In the genomic region with DNA sequence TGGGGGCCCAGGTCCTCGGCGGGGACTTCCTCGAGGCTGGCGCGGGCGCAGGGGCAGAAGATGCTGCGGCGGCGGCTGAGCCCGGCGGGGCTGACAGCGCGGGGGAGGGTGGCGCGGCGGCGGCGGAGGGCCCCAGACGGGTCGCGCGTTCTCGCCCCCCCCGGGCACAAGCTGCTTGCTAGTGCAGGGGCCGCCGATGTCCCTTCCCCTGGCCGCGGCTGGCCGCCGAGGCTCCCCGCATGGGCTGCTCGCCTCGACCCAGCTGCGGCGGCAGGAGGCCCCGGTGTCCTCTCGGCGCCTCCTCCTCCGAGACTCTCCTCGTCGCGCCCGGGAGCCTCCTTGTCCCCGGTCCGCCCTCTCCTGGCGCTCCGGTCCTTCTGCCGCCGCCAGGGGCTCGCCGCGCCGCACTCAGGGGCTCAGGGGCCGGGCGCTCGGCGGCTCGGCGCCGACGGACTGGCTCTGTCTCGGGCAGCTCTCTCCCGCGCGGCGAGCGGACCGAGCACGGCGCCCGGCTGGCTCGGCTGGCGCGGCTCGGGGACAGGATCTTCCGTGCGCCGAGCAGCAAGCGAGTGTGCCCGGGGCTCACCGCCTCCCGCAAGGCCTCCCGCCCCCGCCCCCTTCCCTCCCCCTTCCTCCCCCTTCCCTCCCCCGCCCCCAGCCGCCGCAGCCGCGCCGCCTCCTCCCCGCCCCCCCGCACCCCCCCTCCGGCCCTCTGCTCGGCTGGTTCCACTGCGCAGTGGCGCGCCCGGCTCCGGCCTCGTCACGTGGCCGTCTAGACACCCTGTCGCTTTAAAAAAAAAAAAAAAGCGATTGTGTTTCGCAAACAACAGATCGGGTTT, we compare ENCODE assay signal across 8 cellular contexts. TPM values are rescaled to one million over a fixed set of nuclear protein-coding genes. Genes with fewer than 3 reads are reported as not detected.
DNase-seq lines count a peak whose midpoint lies in the region; ATAC-seq and TF ChIP-seq lines count a peak whose summit lies in the region.

No MANE protein-coding gene starts in this region.

- peak overlapping the region; percentile 91 to 99 (median 96) for H3K4me3 Mint-ChIP-seq in CD8-positive, alpha-beta memory T cell
- H3K4me3 Mint-ChIP-seq in endodermal cell, result peak overlapping the region; percentile 99

- no peaks in the 10 kb centered on the region for H3K9me3 ChIP-seq in CD8-positive, alpha-beta memory T cell (ENCODE audit: low read length)
- no peaks in the 10 kb centered on the region for H3K9me3 ChIP-seq in NT2/D1 (ENCODE audit: insufficient read depth, low read length)
- H3K9me3 ChIP-seq in endodermal cell (ENCODE audit: control insufficient read depth, low read length), result no peaks in the 10 kb centered on the region
- H3K9me3 ChIP-seq in mesodermal cell (ENCODE audit: control insufficient read depth, low read length), result no peaks in the 10 kb centered on the region

- peaks cover 0 to 2% of the 10 kb centered on the region in 2 donors for H3K27me3 Mint-ChIP-seq in CD8-positive, alpha-beta memory T cell
- peaks cover 2% of the 10 kb centered on the region for H3K27me3 Mint-ChIP-seq in endodermal cell (ENCODE audit: insufficient read depth)

- TF ChIP-seq CTCF in endodermal cell (conservative IDR thresholded peaks at IDR 0.05), result peak; percentile 61

- 0 to 1% methylated on average over 17 to 84 of the region's 106 CpGs for WGBS in endodermal cell (ENCODE audit: insufficient coverage in 1 of 2, insufficient read length in 1 of 2), 2 experiments
- 0% methylated on average over 50 to 61 of the region's 106 CpGs for WGBS in mesodermal cell (ENCODE audit: insufficient coverage in 2 of 2), 2 experiments

- DNase-seq in CD8-positive, alpha-beta memory T cell, result peak; percentile 71 to 92 (median 77)
- DNase-seq in HT-29 (ENCODE audit: low spot score) (peak; percentile 78), NT2/D1 (ENCODE audit: low read depth, low spot score) (peak; percentile 79), endodermal cell (peak; percentile 95)
- DNase-seq in activated CD8-positive, alpha-beta memory T cell treated with anti-CD3 and anti-CD28 coated beads, Interleukin-2, amount 50 U/mL, for 4 hours, result peak; percentile 77
- DNase-seq in stimulated activated CD8-positive, alpha-beta memory T cell treated with anti-CD3 and anti-CD28 coated beads, Interleukin-4, amount 100 ng/mL, for 1 hour (ENCODE audit: low read depth in 2 of 2, low spot score in 1 of 2), result peak; percentile 47 to 68

- H3K36me3 ChIP-seq in CD8-positive, alpha-beta memory T cell (ENCODE audit: insufficient read depth, low read length), result no peaks in the 10 kb centered on the region
- peaks cover 37% of the 10 kb centered on the region for H3K36me3 ChIP-seq in NT2/D1 (ENCODE audit: insufficient read depth, insufficient read length, low read length)
- H3K36me3 ChIP-seq in endodermal cell (ENCODE audit: control insufficient read depth, insufficient read depth, low read length), result peaks cover 30% of the 10 kb centered on the region
- peaks cover 37% of the 10 kb centered on the region for H3K36me3 ChIP-seq in mesodermal cell (ENCODE audit: control insufficient read depth, insufficient read depth, low read length)

- peak overlapping the region; percentile 98 to 100 (median 99) for H3K27ac Mint-ChIP-seq in CD8-positive, alpha-beta memory T cell
- peak overlapping the region; percentile 99 for H3K27ac Mint-ChIP-seq in endodermal cell

- ATAC-seq in GM19467 (IDR thresholded peaks at IDR 0.05; ENCODE audit: unreplicated experiment), result peak; percentile 30

- H3K9me3 Mint-ChIP-seq in CD8-positive, alpha-beta memory T cell, result no peaks in the 10 kb centered on the region
- no peaks in the 10 kb centered on the region for H3K9me3 Mint-ChIP-seq in endodermal cell

- POLR2A ChIA-PET in CD8-positive, alpha-beta memory T cell (lab: Charles Lee), result interaction anchor here (0.6 to 2.6 kb wide), 16 partner anchors 11 to 175 kb away, joined by 3 to 27 read pairs (median 4); no protein-coding TSS in a partner anchor

- CTCF ChIA-PET in CD8-positive, alpha-beta memory T cell (lab: Charles Lee), result interaction anchor here (0.6 to 2.5 kb wide), 15 partner anchors 10 to 386 kb away, joined by 3 to 13 read pairs (median 3); no protein-coding TSS in a partner anchor

- peaks cover 0 to 42% (median 3%) of the 10 kb centered on the region in 3 donors for H3K36me3 Mint-ChIP-seq in CD8-positive, alpha-beta memory T cell
- H3K36me3 Mint-ChIP-seq in endodermal cell (ENCODE audit: low read depth), result peaks cover 30% of the 10 kb centered on the region

- H3K4me1 Mint-ChIP-seq in CD8-positive, alpha-beta memory T cell, result peaks cover 45 to 54% (median 53%) of the 10 kb centered on the region in 3 donors
- peaks cover 43% of the 10 kb centered on the region for H3K4me1 Mint-ChIP-seq in endodermal cell

- peak overlapping the region; percentile 92 for H3K27ac ChIP-seq in CD8-positive, alpha-beta memory T cell (ENCODE audit: low read depth, low read length)
- H3K27ac ChIP-seq in endodermal cell (ENCODE audit: low read depth, low read length), result peak overlapping the region; percentile 100
- peak overlapping the region; percentile 100 for H3K27ac ChIP-seq in mesodermal cell (ENCODE audit: low read depth, low read length, severe bottlenecking)

- H3K4me3 ChIP-seq in CD8-positive, alpha-beta memory T cell (ENCODE audit: low read length), result peak overlapping the region; percentile 75
- H3K4me3 ChIP-seq in NT2/D1 (ENCODE audit: insufficient read length, low read depth) (peak overlapping the region; percentile 94), endodermal cell (ENCODE audit: low read length) (peak overlapping the region; percentile 96), mesodermal cell (ENCODE audit: extremely low read depth, insufficient read depth, low read length, poor library complexity, severe bottlenecking) (peak overlapping the region; percentile 85)

- H3K4me1 ChIP-seq in CD8-positive, alpha-beta memory T cell (ENCODE audit: insufficient read depth, low read length), result peaks cover 32% of the 10 kb centered on the region
- H3K4me1 ChIP-seq in NT2/D1 (ENCODE audit: insufficient read depth, insufficient read length) (no peaks in the 10 kb centered on the region), endodermal cell (ENCODE audit: control insufficient read depth, insufficient read depth, low read length) (peaks cover 10% of the 10 kb centered on the region), mesodermal cell (ENCODE audit: control insufficient read depth, insufficient read depth, low read length, poor library complexity, severe bottlenecking) (peaks cover 26% of the 10 kb centered on the region)

- H3K9ac ChIP-seq in NT2/D1 (ENCODE audit: insufficient read length, low read depth) (peak overlapping the region; percentile 96), endodermal cell (ENCODE audit: extremely low read depth, low read length, poor library complexity, severe bottlenecking) (peak overlapping the region; percentile 98)

- no peaks in the 10 kb centered on the region for H3K27me3 ChIP-seq in CD8-positive, alpha-beta memory T cell (ENCODE audit: insufficient read depth, low read length, poor library complexity, severe bottlenecking)
- H3K27me3 ChIP-seq in NT2/D1 (ENCODE audit: insufficient read depth, insufficient read length) (peaks cover 7% of the 10 kb centered on the region), endodermal cell (ENCODE audit: control insufficient read depth, insufficient read depth, low read length, poor library complexity, severe bottlenecking) (no peaks in the 10 kb centered on the region)

RNA-seq across cellular contexts. Expression of gene SMAD7, which starts 0.9 kb away (rescaled TPM):
- total RNA-seq in CD8-positive, alpha-beta memory T cell, result 10 to 100 TPM; 23.3 TPM
- 7.0 TPM for polyA plus RNA-seq in CD8-positive, alpha-beta memory T cell
- 70.8 and 72.3 TPM in 2 replicates for total RNA-seq in HT-29 (2014; rRNA removed; shearing (Covaris generic))
- 10 to 100 TPM; 52.4 to 67.4 TPM for total RNA-seq in endodermal cell
- 16.5 TPM for polyA plus RNA-seq in endodermal cell (2013, experiment 1 of 2)
- polyA plus RNA-seq in endodermal cell (2013, experiment 2 of 2), result 16.2 TPM
- 45.1 TPM for polyA plus RNA-seq in mesodermal cell (2013, experiment 1 of 2)
- polyA plus RNA-seq in mesodermal cell (2013, experiment 2 of 2), result 42.8 TPM

Comparison
In these comparisons a context has a peak if more than half of its experiments do, and no peak if none do; other contexts are left out.
1. Peak in every context shown above with its lines: DNase-seq, ATAC-seq, H3K4me3 ChIP-seq and H3K27ac ChIP-seq.